In genomic region chr2:144509548-144510205, GRCh38 we compare ENCODE assay signal across 10 cellular contexts. TPM values are rescaled to one million over a fixed set of nuclear protein-coding genes. Genes with fewer than 3 reads are reported as not detected.
DNase-seq lines count a peak whose midpoint lies in the region; ATAC-seq, FAIRE-seq and TF ChIP-seq lines count a peak whose summit lies in the region.
"Had no signal": no experiment of that assay in that cellular context is flagged by ENCODE, and none has a peak within 500 bp of the region (broad histone marks: within the 10 kb centered on the region; RNA-seq: fewer than 3 reads in every experiment).

No MANE protein-coding gene starts in this region.

- no peaks in the 10 kb centered on the region for H3K27me3 ChIP-seq in HL-60 (ENCODE audit: insufficient read depth, poor library complexity, severe bottlenecking)

- H3K27me3 Mint-ChIP-seq in activated B cell treated with CpG ODN at 0.5 μM for 24 hours = no peaks in the 10 kb centered on the region
- H3K27me3 Mint-ChIP-seq in activated T-helper 17 cell treated with anti-CD3 and anti-CD28 coated beads, Interleukin-2, amount 50 U/mL, for 72 hours = peaks cover 37% of the 10 kb centered on the region

- DNase-seq in HL-60 (ENCODE audit: low read depth in 1 of 2, low spot score in 1 of 2) (peak in 1 of 2 experiments; percentile 57), activated B cell treated with CpG ODN at 0.5 μM for 24 hours (no peak), kidney (no peak), NCI-H2081 treated with DMSO at 0.1 percent for 48 hours (lab: John Stamatoyannopoulos, UW) (no peak)
- DNase-seq in stimulated activated effector memory CD8-positive, alpha-beta T cell treated with anti-CD3 and anti-CD28 coated beads, Interleukin-12 subunit alpha, Interleukin-12 subunit beta, amount 100 ng/mL, for 72 hours (ENCODE audit: low spot score in 2 of 2) = no peak
- DNase-seq in activated CD4-positive, alpha-beta T cell treated with anti-CD3 and anti-CD28 coated beads, Interleukin-2, amount 50 U/mL, for 48 hours = no peak
- DNase-seq: activated CD4-positive, alpha-beta T cell treated with anti-CD3 and anti-CD28 coated beads for 36 hours; NCI-H510A had no signal

- H3K4me1 ChIP-seq in kidney (ENCODE audit: control insufficient read depth in 1 of 2, insufficient read depth in 1 of 2, low read depth in 1 of 2, low read length in 2 of 2) = peaks cover 13 to 28% of the 10 kb centered on the region in 2 donors

- no peak for FAIRE-seq in kidney (lab: Jason Lieb, UNC)

- H3K9me3 ChIP-seq in kidney (ENCODE audit: control insufficient read depth in 1 of 2, low read length in 2 of 2) = no peaks in the 10 kb centered on the region

- H3K9me3 Mint-ChIP-seq in activated B cell treated with CpG ODN at 0.5 μM for 24 hours = no peaks in the 10 kb centered on the region
- H3K9me3 Mint-ChIP-seq in stimulated activated effector memory CD8-positive, alpha-beta T cell treated with anti-CD3 and anti-CD28 coated beads, Interleukin-12 subunit alpha, Interleukin-12 subunit beta, amount 100 ng/mL, for 72 hours = no peaks in the 10 kb centered on the region
- H3K9me3 Mint-ChIP-seq in activated T-helper 17 cell treated with anti-CD3 and anti-CD28 coated beads, Interleukin-2, amount 50 U/mL, for 72 hours = no peaks in the 10 kb centered on the region

- peaks cover 70% of the 10 kb centered on the region for H3K36me3 Mint-ChIP-seq in activated B cell treated with CpG ODN at 0.5 μM for 24 hours (ENCODE audit: low read depth)
- peaks cover 89% of the 10 kb centered on the region for H3K36me3 Mint-ChIP-seq in stimulated activated effector memory CD8-positive, alpha-beta T cell treated with anti-CD3 and anti-CD28 coated beads, Interleukin-12 subunit alpha, Interleukin-12 subunit beta, amount 100 ng/mL, for 72 hours
- H3K36me3 Mint-ChIP-seq in activated T-helper 17 cell treated with anti-CD3 and anti-CD28 coated beads, Interleukin-2, amount 50 U/mL, for 72 hours (ENCODE audit: low read depth) = peaks cover 42% of the 10 kb centered on the region

- TF ChIP-seq CTCF in HL-60 (IDR thresholded peaks at IDR 0.05; ENCODE audit: insufficient read depth, low read length) (no peak), activated B cell treated with CpG ODN at 0.5 μM for 24 hours (IDR thresholded peaks at IDR 0.05) (no peak), kidney (IDR thresholded peaks at IDR 0.05; ENCODE audit: borderline replicate concordance, extremely low read depth, insufficient read depth) (no peak)

- peak overlapping the region in 1 of 2 donors; percentile 53 for H3K9ac ChIP-seq in kidney (ENCODE audit: low read length in 2 of 2)

- H3K4me3 ChIP-seq in HL-60 (replicated peaks; ENCODE audit: insufficient read depth, low read length) (no peak overlapping the region), kidney (ENCODE audit: low read length in 2 of 2) (peak overlapping the region in 1 of 2 donors; percentile 44)

- peak overlapping the region; percentile 95 for H3K27ac ChIP-seq in HL-60 (replicated peaks)
- peak overlapping the region; percentile 62 to 75 for H3K27ac ChIP-seq in kidney (ENCODE audit: low read depth in 2 of 2, low read length in 2 of 2)

- ATAC-seq in activated B cell treated with CpG ODN at 0.5 μM for 24 hours (ENCODE audit: low read depth) = no peak
- ATAC-seq in stimulated activated effector memory CD8-positive, alpha-beta T cell treated with anti-CD3 and anti-CD28 coated beads, Interleukin-12 subunit alpha, Interleukin-12 subunit beta, amount 100 ng/mL, for 72 hours = no peak
- no peak for ATAC-seq in HG03097 (IDR thresholded peaks at IDR 0.05; ENCODE audit: low FRiP score, unreplicated experiment)
- ATAC-seq in activated T-helper 17 cell treated with anti-CD3 and anti-CD28 coated beads, Interleukin-2, amount 50 U/mL, for 72 hours (replicated peaks) = no peak

- intact Hi-C loops in activated B cell treated with CpG ODN at 0.5 μM for 24 hours (cut with micrococcal nuclease) (loop anchor here (2.0 to 5.0 kb wide), 2 partner anchors 19 to 1133 kb away; no protein-coding TSS in a partner anchor), kidney (cut with DNase I) (no loop called here)

- POLR2A ChIA-PET in activated B cell treated with CpG ODN at 0.5 μM for 24 hours (lab: Charles Lee) = interaction anchor here (1.0 to 1.4 kb wide), 8 partner anchors 10 to 1241 kb away, joined by 3 to 6 read pairs (median 4); partner anchors contain the start of gene ZEB2

- H3K4me1 Mint-ChIP-seq in activated B cell treated with CpG ODN at 0.5 μM for 24 hours = peaks cover 100% of the 10 kb centered on the region
- H3K4me1 Mint-ChIP-seq in stimulated activated effector memory CD8-positive, alpha-beta T cell treated with anti-CD3 and anti-CD28 coated beads, Interleukin-12 subunit alpha, Interleukin-12 subunit beta, amount 100 ng/mL, for 72 hours = peaks cover 91% of the 10 kb centered on the region
- peaks cover 24% of the 10 kb centered on the region for H3K4me1 Mint-ChIP-seq in activated T-helper 17 cell treated with anti-CD3 and anti-CD28 coated beads, Interleukin-2, amount 50 U/mL, for 72 hours

- no peaks in the 10 kb centered on the region for H3K36me3 ChIP-seq in kidney (ENCODE audit: control insufficient read depth in 1 of 2, insufficient read depth in 2 of 2, low read length in 2 of 2)

- H3K27ac Mint-ChIP-seq in activated B cell treated with CpG ODN at 0.5 μM for 24 hours = peak overlapping the region; percentile 81
- no peak overlapping the region for H3K27ac Mint-ChIP-seq in stimulated activated effector memory CD8-positive, alpha-beta T cell treated with anti-CD3 and anti-CD28 coated beads, Interleukin-12 subunit alpha, Interleukin-12 subunit beta, amount 100 ng/mL, for 72 hours
- H3K27ac Mint-ChIP-seq in activated T-helper 17 cell treated with anti-CD3 and anti-CD28 coated beads, Interleukin-2, amount 50 U/mL, for 72 hours = no peak overlapping the region
- H3K27ac Mint-ChIP-seq: activated CD4-positive, alpha-beta T cell treated with anti-CD3 and anti-CD28 coated beads for 36 hours had no signal

- H3K4me3 Mint-ChIP-seq in activated B cell treated with CpG ODN at 0.5 μM for 24 hours = no peak overlapping the region
- peak overlapping the region; percentile 57 for H3K4me3 Mint-ChIP-seq in stimulated activated effector memory CD8-positive, alpha-beta T cell treated with anti-CD3 and anti-CD28 coated beads, Interleukin-12 subunit alpha, Interleukin-12 subunit beta, amount 100 ng/mL, for 72 hours
- H3K4me3 Mint-ChIP-seq in activated T-helper 17 cell treated with anti-CD3 and anti-CD28 coated beads, Interleukin-2, amount 50 U/mL, for 72 hours = no peak overlapping the region

- CTCF ChIA-PET in activated B cell treated with CpG ODN at 0.5 μM for 24 hours (lab: Charles Lee) = no interaction called here

RNA-seq across cellular contexts. Expression of gene ZEB2, which starts 10.2 kb away (rescaled TPM):
- total RNA-seq in activated B cell treated with CpG ODN at 0.5 μM for 24 hours (162 and 200 TPM in 2 replicates), kidney (136 TPM)
- 8.3 TPM for polyA plus RNA-seq in kidney (ENCODE audit: insufficient read depth, low read depth, low replicate concordance)
- 10 to 100 TPM; 27.6 to 44.1 TPM for total RNA-seq in activated T-helper 17 cell treated with anti-CD3 and anti-CD28 coated beads, Interleukin-2, amount 50 U/mL, for 72 hours
